ENCODE assay signal across 26 cellular contexts in the genomic region with DNA sequence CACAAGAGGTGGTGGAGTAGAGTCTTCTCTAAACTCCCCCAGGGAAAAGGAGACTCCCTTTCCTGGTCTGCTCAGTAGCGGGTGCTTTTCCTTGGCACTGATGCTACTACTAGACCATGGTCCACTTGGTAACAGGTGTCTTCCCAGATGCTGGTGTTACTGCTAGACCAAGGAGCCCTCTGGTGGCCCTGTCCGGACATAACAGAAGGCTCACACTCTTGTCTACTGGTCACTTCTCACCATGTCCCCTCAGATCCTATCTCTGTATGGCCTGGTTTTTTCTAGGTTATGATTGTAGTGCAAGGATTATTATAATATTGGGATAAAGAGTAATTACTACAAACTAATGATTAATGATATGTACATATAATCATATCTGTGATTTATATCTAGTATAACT. TPM values are rescaled to one million over a fixed set of nuclear protein-coding genes. Genes with fewer than 3 reads are reported as not detected.
A peak's percentile ranks its signal among the peaks of the same experiment; 100 is the strongest.
DNase-seq lines count a peak whose midpoint lies in the region; ATAC-seq, FAIRE-seq and TF ChIP-seq lines count a peak whose summit lies in the region.
"Had no signal": no experiment of that assay in that cellular context is flagged by ENCODE, and none has a peak within 500 bp of the region (broad histone marks: within the 10 kb centered on the region; RNA-seq: fewer than 3 reads in every experiment).

No MANE protein-coding gene starts in this region.

- H3K9me3 ChIP-seq in A549 (peaks cover 55% of the 10 kb centered on the region), PC-3 (ENCODE audit: low read length) (0 out of 2 replicates have a peak, but pooled peaks cover 4% of the 10 kb centered on the region), endodermal cell (ENCODE audit: control insufficient read depth, low read length) (peaks cover 63% of the 10 kb centered on the region)

- whole genome bisulfite sequencing in A549 (ENCODE audit: missing lambda C conversion rate), result 91% methylated on average over 2 of the region's 2 CpGs
- 94 to 100% methylated on average over 1 to 2 of the region's 2 CpGs for WGBS in endodermal cell (ENCODE audit: insufficient coverage in 1 of 2, insufficient read length in 1 of 2), 2 experiments

- H3K79me2 ChIP-seq in PC-3 (ENCODE audit: low read length), result 0 out of 2 replicates have a peak, but pooled peaks cover 4% of the 10 kb centered on the region

- intact Hi-C loops in PC-3 (cut with micrococcal nuclease), result no loop called here

- H3K27me3 Mint-ChIP-seq in endodermal cell (ENCODE audit: insufficient read depth), result no peaks in the 10 kb centered on the region
- H3K27me3 Mint-ChIP-seq in progenitor cell of endocrine pancreas, result no peaks in the 10 kb centered on the region
- H3K27me3 Mint-ChIP-seq: activated CD4-positive, alpha-beta T cell treated with anti-CD3 and anti-CD28 coated beads, Interleukin-2, amount 10 ng/mL, durations not matched to agents 7 days and 5 days; IgD-negative memory B cell had no signal

- H3K4me1 Mint-ChIP-seq in endodermal cell, result peaks cover 9% of the 10 kb centered on the region
- H3K4me1 Mint-ChIP-seq in progenitor cell of endocrine pancreas (ENCODE audit: low read depth), result peaks cover 8% of the 10 kb centered on the region
- H3K4me1 Mint-ChIP-seq: IgD-negative memory B cell had no signal

- peak in 1 of 2 experiments; percentile 11; a peak in 1 of 5 replicates for TF ChIP-seq RAD21 in A549 (conservative IDR thresholded peaks at IDR 0.05 in 1 of 2, IDR thresholded peaks at IDR 0.05 in 1 of 2)

- H3K27me3 ChIP-seq in PC-3 (ENCODE audit: low read length) (no peaks in the 10 kb centered on the region), endodermal cell (ENCODE audit: control insufficient read depth, insufficient read depth, low read length, poor library complexity, severe bottlenecking) (no peaks in the 10 kb centered on the region)
- H3K27me3 ChIP-seq: BLaER1 treated with 17β-estradiol and CSF1 and Interleukin-3, amounts not matched to agents 10 nM and 100 nM; foreskin keratinocyte; MG63; suprapubic skin had no signal

- H2AFZ ChIP-seq in PC-3 (ENCODE audit: low read length), result no peak overlapping the region

- peaks cover 54% of the 10 kb centered on the region for H3K9me3 Mint-ChIP-seq in endodermal cell
- peaks cover 33% of the 10 kb centered on the region for H3K9me3 Mint-ChIP-seq in progenitor cell of endocrine pancreas (ENCODE audit: low read depth)

- no peak overlapping the region for H3K9ac ChIP-seq in PC-3 (ENCODE audit: low read length)
- no peak overlapping the region for H3K9ac ChIP-seq in endodermal cell (ENCODE audit: extremely low read depth, low read length, poor library complexity, severe bottlenecking)
- H3K9ac ChIP-seq: BLaER1 treated with 17β-estradiol and CSF1 and Interleukin-3, amounts not matched to agents 10 nM and 100 nM had no signal

- no peaks in the 10 kb centered on the region for H3K9me2 ChIP-seq in PC-3 (replicated peaks; ENCODE audit: low read length)

- FAIRE-seq in A549 (lab: Jason Lieb, UNC), result no peak

- H3K27ac ChIP-seq in A549 (no peak overlapping the region), PC-3 (ENCODE audit: low read length) (no peak overlapping the region), endodermal cell (ENCODE audit: low read depth, low read length) (no peak overlapping the region)
- H3K27ac ChIP-seq: BLaER1 treated with 17β-estradiol and CSF1 and Interleukin-3, amounts not matched to agents 10 nM and 100 nM; foreskin keratinocyte; suprapubic skin; VCaP had no signal

- no peaks in the 10 kb centered on the region for H4K20me1 ChIP-seq in PC-3 (ENCODE audit: low read length)
- H4K20me1 ChIP-seq: BLaER1 treated with 17β-estradiol and CSF1 and Interleukin-3, amounts not matched to agents 10 nM and 100 nM had no signal

- H3K36me3 ChIP-seq in PC-3 (ENCODE audit: low read depth, low read length) (peaks cover 16% of the 10 kb centered on the region; the same call in 1 of the 2 replicates), endodermal cell (ENCODE audit: control insufficient read depth, insufficient read depth, low read length) (peaks cover 30% of the 10 kb centered on the region)
- H3K36me3 ChIP-seq: suprapubic skin had no signal

- no TSS peak for BruUV-seq in PC-3 (replicated peaks; lab: Mats Ljungman, UMichigan)

- no peak overlapping the region for H3K4me2 ChIP-seq in A549
- H3K4me2 ChIP-seq in PC-3 (ENCODE audit: low read length), result no peak overlapping the region
- H3K4me2 ChIP-seq: BLaER1 treated with 17β-estradiol and CSF1 and Interleukin-3, amounts not matched to agents 10 nM and 100 nM had no signal

- H3K4me3 Mint-ChIP-seq in endodermal cell, result no peak overlapping the region
- no peak overlapping the region for H3K4me3 Mint-ChIP-seq in progenitor cell of endocrine pancreas (ENCODE audit: low read depth)
- H3K4me3 Mint-ChIP-seq: activated CD4-positive, alpha-beta T cell treated with anti-CD3 and anti-CD28 coated beads, Interleukin-2, amount 10 ng/mL, durations not matched to agents 7 days and 5 days; activated naive CD8-positive, alpha-beta T cell treated with anti-CD3 and anti-CD28 coated beads, Interleukin-2, amount 10 ng/mL, durations not matched to agents 7 days and 5 days; IgD-negative memory B cell; naive thymus-derived CD4-positive, alpha-beta T cell; stimulated activated effector memory CD8-positive, alpha-beta T cell treated with anti-CD3 and anti-CD28 coated beads, Interleukin-12 subunit alpha, Interleukin-12 subunit beta, amount 100 ng/mL, for 72 hours; T-helper 2 cell treated with Interferon-gamma antibody and Interleukin-4, amounts not matched to agents 5 μg/mL and 100 μg/mL, for 36 hours had no signal

- no peaks in the 10 kb centered on the region for H3F3A ChIP-seq in PC-3 (ENCODE audit: low read length, unreplicated experiment)

- no peaks in the 10 kb centered on the region for H3K4me1 ChIP-seq in A549
- peaks cover 19% of the 10 kb centered on the region; the same call in 1 of the 2 replicates for H3K4me1 ChIP-seq in PC-3 (ENCODE audit: insufficient read depth, low read length)
- peaks cover 6% of the 10 kb centered on the region for H3K4me1 ChIP-seq in endodermal cell (ENCODE audit: control insufficient read depth, insufficient read depth, low read length)
- H3K4me1 ChIP-seq: BLaER1 treated with 17β-estradiol and CSF1 and Interleukin-3, amounts not matched to agents 10 nM and 100 nM; foreskin keratinocyte; suprapubic skin had no signal

- no peak for TF ChIP-seq EP300 in A549 (IDR thresholded peaks at IDR 0.05)

- no peak overlapping the region for H3K27ac Mint-ChIP-seq in endodermal cell
- no peak overlapping the region for H3K27ac Mint-ChIP-seq in progenitor cell of endocrine pancreas
- H3K27ac Mint-ChIP-seq: activated CD4-positive, alpha-beta T cell treated with anti-CD3 and anti-CD28 coated beads, Interleukin-2, amount 10 ng/mL, durations not matched to agents 7 days and 5 days; IgD-negative memory B cell; naive thymus-derived CD4-positive, alpha-beta T cell; stimulated activated effector memory CD8-positive, alpha-beta T cell treated with anti-CD3 and anti-CD28 coated beads, Interleukin-12 subunit alpha, Interleukin-12 subunit beta, amount 100 ng/mL, for 72 hours; T-helper 2 cell treated with Interferon-gamma antibody and Interleukin-4, amounts not matched to agents 5 μg/mL and 100 μg/mL, for 36 hours had no signal

- no peak overlapping the region for H3K4me3 ChIP-seq in A549
- H3K4me3 ChIP-seq in PC-3 (ENCODE audit: low read length), result no peak overlapping the region
- peak overlapping the region; percentile 34 for H3K4me3 ChIP-seq in endodermal cell (ENCODE audit: low read length)
- H3K4me3 ChIP-seq: MG63, suprapubic skin had no signal

- POLR2A ChIA-PET in A549 (lab: Yijun Ruan, JAX), result interaction anchor here (2.1 kb wide), 1 partner anchor 12 kb away, joined by 8 read pairs; no protein-coding TSS in a partner anchor
- POLR2A ChIA-PET in PC-3 (lab: Charles Lee; ENCODE audit: unreplicated experiment), result no interaction called here

- DNase-seq in A549 (ENCODE audit: low read depth in 1 of 2, low spot score in 1 of 2) (peak in 1 of 2 experiments; percentile 53), PC-3 (no peak), endodermal cell (peak; percentile 71), progenitor cell of endocrine pancreas (ENCODE audit: low spot score, unreplicated experiment) (no peak), LoVo (ENCODE audit: low spot score) (no peak)
- DNase-seq in activated naive CD4-positive, alpha-beta T cell treated with Interleukin-2 at 50 U/mL for 16 hours, result no peak
- DNase-seq: activated CD4-positive, alpha-beta T cell treated with anti-CD3 and anti-CD28 coated beads, Interleukin-2, amount 10 ng/mL, durations not matched to agents 7 days and 5 days; activated naive CD8-positive, alpha-beta T cell treated with anti-CD3 and anti-CD28 coated beads, Interleukin-2, amount 10 ng/mL, durations not matched to agents 7 days and 5 days; COR-L47; effector CD4-positive, alpha-beta T cell; foreskin keratinocyte; left ventricle myocardium superior; MG63; naive thymus-derived CD4-positive, alpha-beta T cell; NCI-H1417 treated with DMSO at 0.1 percent for 48 hours; NCI-H510A; stimulated activated CD4-positive, alpha-beta T cell treated with anti-CD3 and anti-CD28 coated beads, Interleukin-2, amount 100 ng/mL, for 48 hours had no signal

- no peak for ATAC-seq in A549
- ATAC-seq in PC-3, result no peak
- no peak for ATAC-seq in GM18870 (IDR thresholded peaks at IDR 0.05; ENCODE audit: unreplicated experiment)
- ATAC-seq: foreskin keratinocyte; left ventricle myocardium superior; naive thymus-derived CD4-positive, alpha-beta T cell; SK-N-SH treated with all-trans-retinoic acid at 6 μM for 48 hours; stimulated activated effector memory CD8-positive, alpha-beta T cell treated with anti-CD3 and anti-CD28 coated beads, Interleukin-12 subunit alpha, Interleukin-12 subunit beta, amount 100 ng/mL, for 72 hours had no signal

- TF ChIP-seq POLR2A in A549 (IDR thresholded peaks at IDR 0.05; ENCODE audit: low read length), result no peak

- CTCF ChIA-PET in A549 (lab: Yijun Ruan, JAX) (interaction anchor here (13.8 kb wide), 1 partner anchor 13 kb away, joined by 178 read pairs; no protein-coding TSS in a partner anchor), PC-3 (lab: Charles Lee) (no interaction called here)

- H3K36me3 Mint-ChIP-seq in endodermal cell (ENCODE audit: low read depth) (peaks cover 63% of the 10 kb centered on the region), progenitor cell of endocrine pancreas (ENCODE audit: insufficient read depth) (peaks cover 30% of the 10 kb centered on the region)

- TF ChIP-seq CTCF in A549 (IDR thresholded peaks at IDR 0.05), result 0 out of 3 replicates have a peak, but pooled peaks have one; percentile 5
- TF ChIP-seq CTCF in GM12874 (IDR thresholded peaks at IDR 0.05; ENCODE audit: insufficient read depth, low read depth, low read length), result peak; percentile 24; the same call in 1 of the 2 replicates
- TF ChIP-seq CTCF in PC-3 (conservative IDR thresholded peaks at IDR 0.05; ENCODE audit: low read depth, low read length), result peak; percentile 16; the same call in 1 of the 2 replicates
- TF ChIP-seq CTCF in endodermal cell (conservative IDR thresholded peaks at IDR 0.05), result peak; percentile 45
- no peak for TF ChIP-seq CTCF in progenitor cell of endocrine pancreas (IDR thresholded peaks at IDR 0.05; ENCODE audit: unreplicated experiment)

RNA-seq across cellular contexts. Expression of a gene that starts 49.7 kb away (rescaled TPM):
- polyA plus RNA-seq in A549 (2011; rRNA removed) (21.0 and 21.1 TPM in 2 replicates), A549 (2017; fragmentation: RNase III; extraction: RNeasy Plus Mini Kit Qiagen cat#74134 plus additional on column Dnase treatment) (9.9 to 11.9 TPM (median 11.7 TPM) in 3 replicates)
- polyA plus RNA-seq in A549 (2012; cell fraction: cytosol; rRNA removed), result 27.5 and 29.3 TPM in 2 replicates
- polyA plus RNA-seq in A549 (2012; cell fraction: nucleus; rRNA removed), result 21.1 and 26.6 TPM in 2 replicates
- polyA minus RNA-seq in A549 (2011; rRNA and poly(A)+ RNA removed), result 18.6 and 19.9 TPM in 2 replicates
- total RNA-seq in PC-3 (2014; rRNA removed) (14.3 and 19.8 TPM in 2 replicates), endodermal cell (100 to 1,000 TPM; 129 to 142 TPM), progenitor cell of endocrine pancreas (4.9 and 5.9 TPM in 2 replicates)
- 47.0 TPM for polyA plus RNA-seq in endodermal cell (2013, experiment 1 of 2)
- 62.6 TPM for polyA plus RNA-seq in endodermal cell (2013, experiment 2 of 2)
